10 cellular contexts compared by ENCODE assay signal in the genomic region with DNA sequence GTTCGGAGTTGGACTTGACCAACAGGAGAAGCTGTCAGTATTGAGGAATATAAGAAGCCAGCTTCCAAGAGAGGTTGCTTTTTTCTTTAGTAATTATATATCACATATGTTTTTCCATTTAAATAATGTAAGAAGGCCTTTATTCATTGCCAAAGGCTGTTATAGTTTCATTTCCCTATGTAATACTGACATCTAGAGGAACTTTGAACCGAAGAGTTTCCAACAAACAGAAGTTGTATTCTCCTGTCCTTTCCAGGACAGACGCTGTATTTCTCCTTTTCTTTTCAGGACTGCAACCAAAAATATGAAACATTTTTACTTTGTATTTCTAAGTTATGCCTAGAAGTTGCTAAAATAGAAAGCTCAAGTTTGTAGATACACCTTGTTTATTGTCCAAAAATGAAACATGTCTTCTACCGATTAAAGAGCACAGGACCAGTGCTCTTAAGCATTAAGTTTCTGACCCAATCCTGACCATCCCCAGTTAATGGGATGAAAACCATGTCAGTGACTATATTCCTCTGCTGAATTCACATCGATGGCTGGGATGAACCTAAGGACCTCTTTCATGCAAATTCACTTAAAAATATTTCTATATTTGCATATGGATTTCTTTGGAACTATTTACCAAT. TPM values are rescaled to one million over a fixed set of nuclear protein-coding genes. Genes with fewer than 3 reads are reported as not detected.
DNase-seq lines count a peak whose midpoint lies in the region; ATAC-seq and TF ChIP-seq lines count a peak whose summit lies in the region.
"Had no signal": no experiment of that assay in that cellular context is flagged by ENCODE, and none has a peak within 500 bp of the region (broad histone marks: within the 10 kb centered on the region; RNA-seq: fewer than 3 reads in every experiment).

No MANE protein-coding gene starts in this region.

- no peaks in the 10 kb centered on the region for H3K4me1 Mint-ChIP-seq in natural killer cell

- peaks cover 12 to 18% of the 10 kb centered on the region in 2 donors for H3K27me3 Mint-ChIP-seq in natural killer cell (ENCODE audit: low read depth in 2 of 2)

- 50 to 57% (median 53%) methylated on average over 5 of the region's 5 CpGs for WGBS in psoas muscle, 3 donors

- peak; percentile 16 for DNase-seq in NCI-H1092 treated with DMSO at 0.1 percent for 48 hours (lab: John Stamatoyannopoulos, UW)
- DNase-seq in NCI-H1092 (lab: John Stamatoyannopoulos, UW): no peak
- peak; percentile 29 for DNase-seq in NCI-H748 treated with DMSO at 0.1 percent for 48 hours (lab: John Stamatoyannopoulos, UW)
- peak; percentile 17 to 47 for DNase-seq in dermis microvascular lymphatic vessel endothelial cell (ENCODE audit: low read depth in 2 of 2)
- no peak for DNase-seq in psoas muscle
- no peak for DNase-seq in natural killer cell
- DNase-seq in OCI-M2 (lab: John Stamatoyannopoulos, UW; ENCODE audit: unreplicated experiment): no peak

- ATAC-seq in psoas muscle (peak in 3 of 4 donors; percentile 45 to 58 (median 47)), natural killer cell (no peak), HG03039 (IDR thresholded peaks at IDR 0.05; ENCODE audit: unreplicated experiment) (no peak)

- no peaks in the 10 kb centered on the region for H3K36me3 Mint-ChIP-seq in natural killer cell

- no peak overlapping the region for H3K4me3 ChIP-seq in psoas muscle
- H3K4me3 ChIP-seq: BLaER1 treated with 17β-estradiol and CSF1 and Interleukin-3, amounts not matched to agents 10 nM and 100 nM had no signal

- H3K9me3 Mint-ChIP-seq in natural killer cell: no peaks in the 10 kb centered on the region
- H3K9me3 Mint-ChIP-seq: stimulated activated naive CD8-positive, alpha-beta T cell treated with anti-CD3 and anti-CD28 coated beads, Interleukin-15, Interleukin-2, amounts not matched to agents 100 ng/mL and 50 ng/mL, for 24 hours had no signal

- no peaks in the 10 kb centered on the region for H3K4me1 ChIP-seq in psoas muscle
- H3K4me1 ChIP-seq: BLaER1 treated with 17β-estradiol and CSF1 and Interleukin-3, amounts not matched to agents 10 nM and 100 nM had no signal

- H3K9me3 ChIP-seq in psoas muscle: no peaks in the 10 kb centered on the region
- H3K9me3 ChIP-seq: BLaER1 treated with 17β-estradiol and CSF1 and Interleukin-3, amounts not matched to agents 10 nM and 100 nM had no signal

- H3K4me3 Mint-ChIP-seq in natural killer cell: no peak overlapping the region
- H3K4me3 Mint-ChIP-seq: stimulated activated naive CD8-positive, alpha-beta T cell treated with anti-CD3 and anti-CD28 coated beads, Interleukin-15, Interleukin-2, amounts not matched to agents 100 ng/mL and 50 ng/mL, for 24 hours had no signal

- H3K27ac Mint-ChIP-seq in natural killer cell: no peak overlapping the region
- H3K27ac Mint-ChIP-seq: stimulated activated naive CD8-positive, alpha-beta T cell treated with anti-CD3 and anti-CD28 coated beads, Interleukin-15, Interleukin-2, amounts not matched to agents 100 ng/mL and 50 ng/mL, for 24 hours had no signal

- TF ChIP-seq CTCF in psoas muscle (IDR thresholded peaks at IDR 0.05): peak; percentile 54
- no peak for TF ChIP-seq CTCF in natural killer cell (IDR thresholded peaks at IDR 0.05)

- H3K27me3 ChIP-seq in psoas muscle (ENCODE audit: insufficient read depth in 3 of 3, low read length in 2 of 3): no peaks in the 10 kb centered on the region
- H3K27me3 ChIP-seq: BLaER1 treated with 17β-estradiol and CSF1 and Interleukin-3, amounts not matched to agents 10 nM and 100 nM had no signal

- H3K27ac ChIP-seq in psoas muscle: no peak overlapping the region
- H3K27ac ChIP-seq: BLaER1 treated with 17β-estradiol and CSF1 and Interleukin-3, amounts not matched to agents 10 nM and 100 nM had no signal

- H3K36me3 ChIP-seq in psoas muscle (ENCODE audit: insufficient read depth in 1 of 2, low read depth in 1 of 2): peaks cover 0 to 5% of the 10 kb centered on the region in 2 donors
- H3K36me3 ChIP-seq: BLaER1 treated with 17β-estradiol and CSF1 and Interleukin-3, amounts not matched to agents 10 nM and 100 nM had no signal

- intact Hi-C loops in psoas muscle (cut with DNase I) (loop anchor here in 1 of 2 donors (5.0 kb wide), 2 partner anchors 488 to 1098 kb away; no protein-coding TSS in a partner anchor), natural killer cell (cut with micrococcal nuclease) (no loop called here)

RNA-seq across cellular contexts. Expression of a gene that starts 55.1 kb away (rescaled TPM):
- total RNA-seq in dermis microvascular lymphatic vessel endothelial cell (0.39 and 0.51 TPM in 2 replicates), psoas muscle (10 to 100 TPM in 1 of 4 donors, 1 to 10 TPM in 3; 1.2 to 23.4 (median 2.2) TPM), natural killer cell (1 to 10 TPM in 1 of 3 donors, under 1 TPM in 2; 0.45 to 1.1 (median 0.88) TPM)
- polyA plus RNA-seq in psoas muscle: 100 to 1,000 TPM in 1 of 3 donors, 10 to 100 TPM in 1, under 1 TPM in 1; 0.09 to 143 (median 30.0) TPM

Comparison
In these comparisons a context has a peak if more than half of its experiments do, and no peak if none do; other contexts are left out.
1. DNase-seq: peak in NCI-H1092 treated with DMSO at 0.1 percent for 48 hours (single experiment), NCI-H748 treated with DMSO at 0.1 percent for 48 hours (single experiment) and dermis microvascular lymphatic vessel endothelial cell (2 of 2); none in NCI-H1092 (single experiment), psoas muscle (0 of 2), natural killer cell (single experiment) and OCI-M2 (single experiment).
2. ATAC-seq: peak in psoas muscle (3 of 4); none in natural killer cell (0 of 3) and HG03039 (single experiment).